39 cellular contexts compared by ENCODE assay signal in the genomic region with DNA sequence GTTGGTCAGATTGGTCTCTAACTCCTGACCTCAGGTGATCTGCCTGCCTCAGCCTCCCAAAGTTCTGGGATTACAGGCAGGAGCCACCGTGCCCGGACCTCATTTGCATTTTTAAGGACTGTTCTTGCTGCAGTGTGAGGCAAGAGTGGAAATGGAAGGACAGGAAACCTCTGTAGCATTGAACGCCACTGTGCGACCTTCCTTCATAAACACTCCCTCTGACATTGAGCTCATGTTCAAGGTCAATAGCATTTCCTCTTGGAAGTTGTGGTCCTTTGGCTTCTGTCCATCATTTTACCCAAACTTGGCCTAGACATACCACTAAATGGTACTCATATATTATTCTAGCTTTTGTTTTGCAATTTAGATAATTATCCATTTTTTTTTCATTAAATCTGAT. TPM values are rescaled to one million over a fixed set of nuclear protein-coding genes. Genes with fewer than 3 reads are reported as not detected.
"Had no signal": no experiment of that assay in that cellular context is flagged by ENCODE, and none has a peak within 500 bp of the region (broad histone marks: within the 10 kb centered on the region; RNA-seq: fewer than 3 reads in every experiment).

No MANE protein-coding gene starts in this region.

- H3K27ac Mint-ChIP-seq: activated B cell treated with CpG ODN at 0.5 μM for 24 hours; activated CD4-positive, alpha-beta memory T cell treated with anti-CD3 and anti-CD28 coated beads for 36 hours; activated CD4-positive, alpha-beta T cell treated with anti-CD3 and anti-CD28 coated beads, Interleukin-2, amount 10 ng/mL, durations not matched to agents 24 days and 14 days; activated CD8-positive, alpha-beta T cell treated with anti-CD3 and anti-CD28 coated beads for 36 hours; activated naive CD4-positive, alpha-beta T cell treated with anti-CD3 and anti-CD28 coated beads, Interleukin-2, amount 10 ng/mL, durations not matched to agents 7 days and 5 days; activated naive CD4-positive, alpha-beta T cell treated with anti-CD3 and anti-CD28 coated beads, Interleukin-2, amount 50 U/mL, for 24 hours; activated naive CD8-positive, alpha-beta T cell; activated naive CD8-positive, alpha-beta T cell treated with anti-CD3 and anti-CD28 coated beads, Interleukin-2, amount 10 ng/mL, durations not matched to agents 7 days and 5 days; activated naive CD8-positive, alpha-beta T cell treated with anti-CD3 and anti-CD28 coated beads, Interleukin-2, amount 50 U/mL, for 24 hours; activated T-cell treated with anti-CD3 and anti-CD28 coated beads, Interleukin-2, amount 50 U/mL, for 72 hours; activated T-helper 1 cell treated with anti-CD3 and anti-CD28 coated beads, Interleukin-12 subunit alpha, Interleukin-12 subunit beta, Interleukin-2, Interleukin-4 antibody, amounts not matched to agents 30 ng/mL and 10 ng/mL and 1 ng/mL, durations not matched to agents 14 hours and 24 hours and 36 hours; activated T-helper 17 cell treated with anti-CD3 and anti-CD28 coated beads, Interleukin-2, amount 50 U/mL, for 72 hours; brain; T-cell; T-helper 17 cell had no signal

- ATAC-seq: activated CD8-positive, alpha-beta T cell treated with anti-CD3 and anti-CD28 coated beads for 36 hours; activated naive CD8-positive, alpha-beta T cell treated with anti-CD3 and anti-CD28 coated beads, Interleukin-2, amount 50 U/mL, for 24 hours; activated T-cell treated with anti-CD3 and anti-CD28 coated beads, Interleukin-2, amount 50 U/mL, for 4 hours; activated T-cell treated with anti-CD3 and anti-CD28 coated beads, Interleukin-2, amount 50 U/mL, for 72 hours; activated T-helper 17 cell treated with anti-CD3 and anti-CD28 coated beads, Interleukin-2, amount 50 U/mL, for 72 hours; T-cell; T-helper 17 cell had no signal

- FAIRE-seq: bronchial epithelial cell, TTC549 had no signal

- H3K9me3 Mint-ChIP-seq: activated B cell treated with CpG ODN at 0.5 μM for 24 hours; activated CD4-positive, alpha-beta memory T cell treated with anti-CD3 and anti-CD28 coated beads for 36 hours; activated CD8-positive, alpha-beta T cell treated with anti-CD3 and anti-CD28 coated beads for 36 hours; activated naive CD4-positive, alpha-beta T cell treated with anti-CD3 and anti-CD28 coated beads, Interleukin-2, amount 10 ng/mL, durations not matched to agents 7 days and 5 days; activated naive CD4-positive, alpha-beta T cell treated with anti-CD3 and anti-CD28 coated beads, Interleukin-2, amount 50 U/mL, for 24 hours; activated naive CD8-positive, alpha-beta T cell treated with anti-CD3 and anti-CD28 coated beads, Interleukin-2, amount 10 ng/mL, durations not matched to agents 7 days and 5 days; activated naive CD8-positive, alpha-beta T cell treated with anti-CD3 and anti-CD28 coated beads, Interleukin-2, amount 50 U/mL, for 24 hours; activated T-cell treated with anti-CD3 and anti-CD28 coated beads, Interleukin-2, amount 50 U/mL, for 4 hours; activated T-cell treated with anti-CD3 and anti-CD28 coated beads, Interleukin-2, amount 50 U/mL, for 72 hours; activated T-helper 1 cell treated with anti-CD3 and anti-CD28 coated beads, Interleukin-12 subunit alpha, Interleukin-12 subunit beta, Interleukin-2, Interleukin-4 antibody, amounts not matched to agents 30 ng/mL and 10 ng/mL and 1 ng/mL, durations not matched to agents 14 hours and 24 hours and 36 hours; activated T-helper 17 cell treated with anti-CD3 and anti-CD28 coated beads, Interleukin-2, amount 50 U/mL, for 72 hours; brain; central memory CD8-positive, alpha-beta T cell; T-cell had no signal

- H3K36me3 ChIP-seq: ascending aorta, cardiac muscle cell had no signal

- H3K27ac ChIP-seq: ascending aorta, cardiac muscle cell, VCaP had no signal

- H3K4me3 Mint-ChIP-seq: activated B cell treated with CpG ODN at 0.5 μM for 24 hours; activated CD4-positive, alpha-beta memory T cell treated with anti-CD3 and anti-CD28 coated beads for 36 hours; activated CD4-positive, alpha-beta T cell treated with anti-CD3 and anti-CD28 coated beads, Interleukin-2, amount 10 ng/mL, durations not matched to agents 24 days and 14 days; activated CD8-positive, alpha-beta T cell treated with anti-CD3 and anti-CD28 coated beads for 36 hours; activated naive CD4-positive, alpha-beta T cell treated with anti-CD3 and anti-CD28 coated beads, Interleukin-2, amount 10 ng/mL, durations not matched to agents 7 days and 5 days; activated naive CD4-positive, alpha-beta T cell treated with anti-CD3 and anti-CD28 coated beads, Interleukin-2, amount 50 U/mL, for 24 hours; activated naive CD8-positive, alpha-beta T cell; activated naive CD8-positive, alpha-beta T cell treated with anti-CD3 and anti-CD28 coated beads, Interleukin-2, amount 10 ng/mL, durations not matched to agents 7 days and 5 days; activated naive CD8-positive, alpha-beta T cell treated with anti-CD3 and anti-CD28 coated beads, Interleukin-2, amount 50 U/mL, for 24 hours; activated T-cell treated with anti-CD3 and anti-CD28 coated beads, Interleukin-2, amount 50 U/mL, for 4 hours; activated T-cell treated with anti-CD3 and anti-CD28 coated beads, Interleukin-2, amount 50 U/mL, for 72 hours; activated T-helper 1 cell treated with anti-CD3 and anti-CD28 coated beads, Interleukin-12 subunit alpha, Interleukin-12 subunit beta, Interleukin-2, Interleukin-4 antibody, amounts not matched to agents 30 ng/mL and 10 ng/mL and 1 ng/mL, durations not matched to agents 14 hours and 24 hours and 36 hours; activated T-helper 17 cell treated with anti-CD3 and anti-CD28 coated beads, Interleukin-2, amount 50 U/mL, for 72 hours; brain; central memory CD8-positive, alpha-beta T cell; T-cell; T-helper 17 cell had no signal

- H3K27me3 ChIP-seq: ascending aorta, cardiac muscle cell had no signal

- H3K4me1 Mint-ChIP-seq: activated B cell treated with CpG ODN at 0.5 μM for 24 hours; activated CD4-positive, alpha-beta T cell treated with anti-CD3 and anti-CD28 coated beads, Interleukin-2, amount 10 ng/mL, durations not matched to agents 24 days and 14 days; activated naive CD4-positive, alpha-beta T cell treated with anti-CD3 and anti-CD28 coated beads, Interleukin-2, amount 10 ng/mL, durations not matched to agents 7 days and 5 days; activated naive CD4-positive, alpha-beta T cell treated with anti-CD3 and anti-CD28 coated beads, Interleukin-2, amount 50 U/mL, for 24 hours; activated naive CD8-positive, alpha-beta T cell treated with anti-CD3 and anti-CD28 coated beads, Interleukin-2, amount 10 ng/mL, durations not matched to agents 7 days and 5 days; activated naive CD8-positive, alpha-beta T cell treated with anti-CD3 and anti-CD28 coated beads, Interleukin-2, amount 50 U/mL, for 24 hours; activated T-helper 17 cell treated with anti-CD3 and anti-CD28 coated beads, Interleukin-2, amount 50 U/mL, for 72 hours; brain; central memory CD8-positive, alpha-beta T cell; T-cell had no signal

- H3K9me3 ChIP-seq: ascending aorta had no signal

- DNase-seq: activated B cell treated with CpG ODN at 0.5 μM for 24 hours; activated CD4-positive, alpha-beta memory T cell treated with anti-CD3 and anti-CD28 coated beads for 36 hours; activated CD4-positive, alpha-beta T cell treated with anti-CD3 and anti-CD28 coated beads for 4 hours; activated CD4-positive, alpha-beta T cell treated with anti-CD3 and anti-CD28 coated beads, Interleukin-2, amount 10 ng/mL, durations not matched to agents 24 days and 14 days; activated CD4-positive, alpha-beta T cell treated with anti-CD3 and anti-CD28 coated beads, Interleukin-2, amount 50 U/mL, for 1 hour; activated CD4-positive, alpha-beta T cell treated with anti-CD3 and anti-CD28 coated beads, Interleukin-2, amount 50 U/mL, for 4 hours; activated CD4-positive, CD25-positive, alpha-beta regulatory T cell treated with anti-CD3 and anti-CD28 coated beads, Interleukin-2, amount 50 U/mL, for 72 hours; activated CD8-positive, alpha-beta memory T cell treated with anti-CD3 and anti-CD28 coated beads, Interleukin-2, amount 50 U/mL, for 4 hours; activated CD8-positive, alpha-beta T cell treated with anti-CD3 and anti-CD28 coated beads for 36 hours; activated effector memory CD4-positive, alpha-beta T cell treated with Interleukin-2 at 50 U/mL for 16 hours; activated gamma-delta T cell; activated naive CD4-positive, alpha-beta T cell treated with anti-CD3 and anti-CD28 coated beads, Interleukin-2, amount 10 ng/mL, durations not matched to agents 7 days and 5 days; activated naive CD4-positive, alpha-beta T cell treated with Interleukin-2 at 50 U/mL for 16 hours; activated naive CD8-positive, alpha-beta T cell treated with anti-CD3 and anti-CD28 coated beads, Interleukin-2, amount 10 ng/mL, durations not matched to agents 7 days and 5 days; activated naive CD8-positive, alpha-beta T cell treated with anti-CD3 and anti-CD28 coated beads, Interleukin-2, amount 50 U/mL, for 24 hours; activated T-cell treated with anti-CD3 and anti-CD28 coated beads for 4 hours; activated T-cell treated with anti-CD3 and anti-CD28 coated beads, Interleukin-2, amount 50 U/mL, for 1 hour; activated T-cell treated with anti-CD3 and anti-CD28 coated beads, Interleukin-2, amount 50 U/mL, for 4 hours; activated T-cell treated with anti-CD3 and anti-CD28 coated beads, Interleukin-2, amount 50 U/mL, for 72 hours; amygdala; anterior cingulate cortex; caudate nucleus; cerebellar nuclear complex; T-cell; T-helper 17 cell had no signal

- H3K4me1 ChIP-seq: ascending aorta had no signal

- H3K27me3 Mint-ChIP-seq: activated B cell treated with CpG ODN at 0.5 μM for 24 hours; activated CD4-positive, alpha-beta memory T cell treated with anti-CD3 and anti-CD28 coated beads for 36 hours; activated CD4-positive, alpha-beta T cell treated with anti-CD3 and anti-CD28 coated beads, Interleukin-2, amount 10 ng/mL, durations not matched to agents 24 days and 14 days; activated CD8-positive, alpha-beta T cell treated with anti-CD3 and anti-CD28 coated beads for 36 hours; activated naive CD4-positive, alpha-beta T cell treated with anti-CD3 and anti-CD28 coated beads, Interleukin-2, amount 10 ng/mL, durations not matched to agents 7 days and 5 days; activated naive CD4-positive, alpha-beta T cell treated with anti-CD3 and anti-CD28 coated beads, Interleukin-2, amount 50 U/mL, for 24 hours; activated naive CD8-positive, alpha-beta T cell; activated naive CD8-positive, alpha-beta T cell treated with anti-CD3 and anti-CD28 coated beads, Interleukin-2, amount 10 ng/mL, durations not matched to agents 7 days and 5 days; activated naive CD8-positive, alpha-beta T cell treated with anti-CD3 and anti-CD28 coated beads, Interleukin-2, amount 50 U/mL, for 24 hours; activated T-helper 17 cell treated with anti-CD3 and anti-CD28 coated beads, Interleukin-2, amount 50 U/mL, for 72 hours; central memory CD8-positive, alpha-beta T cell; T-cell; T-helper 17 cell had no signal

- H3K36me3 Mint-ChIP-seq: activated CD4-positive, alpha-beta memory T cell treated with anti-CD3 and anti-CD28 coated beads for 36 hours; activated naive CD4-positive, alpha-beta T cell treated with anti-CD3 and anti-CD28 coated beads, Interleukin-2, amount 10 ng/mL, durations not matched to agents 7 days and 5 days; activated naive CD4-positive, alpha-beta T cell treated with anti-CD3 and anti-CD28 coated beads, Interleukin-2, amount 50 U/mL, for 24 hours; activated naive CD8-positive, alpha-beta T cell; activated naive CD8-positive, alpha-beta T cell treated with anti-CD3 and anti-CD28 coated beads, Interleukin-2, amount 10 ng/mL, durations not matched to agents 7 days and 5 days; brain; T-cell had no signal

- H3K4me3 ChIP-seq: ascending aorta, cardiac muscle cell had no signal

RNA-seq across cellular contexts. Expression of a gene that starts 32.8 kb away (rescaled TPM):
- total RNA-seq: activated B cell treated with CpG ODN at 0.5 μM for 24 hours; activated CD4-positive, alpha-beta memory T cell treated with anti-CD3 and anti-CD28 coated beads for 36 hours; activated CD4-positive, alpha-beta T cell treated with anti-CD3 and anti-CD28 coated beads, Interleukin-2, amount 10 ng/mL, durations not matched to agents 24 days and 14 days; activated CD8-positive, alpha-beta memory T cell treated with anti-CD3 and anti-CD28 coated beads for 36 hours; activated CD8-positive, alpha-beta T cell treated with anti-CD3 and anti-CD28 coated beads for 36 hours; activated naive CD8-positive, alpha-beta T cell treated with anti-CD3 and anti-CD28 coated beads, Interleukin-2, amount 10 ng/mL, durations not matched to agents 7 days and 5 days; activated T-cell treated with anti-CD3 and anti-CD28 coated beads, Interleukin-2, amount 50 U/mL, for 72 hours; activated T-helper 1 cell treated with anti-CD3 and anti-CD28 coated beads, Interleukin-12 subunit alpha, Interleukin-12 subunit beta, Interleukin-2, Interleukin-4 antibody, amounts not matched to agents 30 ng/mL and 10 ng/mL and 1 ng/mL, durations not matched to agents 14 hours and 24 hours and 36 hours; activated T-helper 17 cell treated with anti-CD3 and anti-CD28 coated beads, Interleukin-2, amount 50 U/mL, for 72 hours; T-helper 1 cell treated with Interleukin-12 subunit alpha and Interleukin-12 subunit beta and Interleukin-4 antibody, amounts not matched to agents 30 ng/mL and 1 ng/mL, for 36 hours; T-helper 17 cell; T-helper 2 cell treated with Interferon-gamma antibody and Interleukin-4, amounts not matched to agents 100 ng/mL and 5 ng/mL, for 36 hours had no signal
